13 cellular contexts compared by ENCODE assay signal in the genomic region with DNA sequence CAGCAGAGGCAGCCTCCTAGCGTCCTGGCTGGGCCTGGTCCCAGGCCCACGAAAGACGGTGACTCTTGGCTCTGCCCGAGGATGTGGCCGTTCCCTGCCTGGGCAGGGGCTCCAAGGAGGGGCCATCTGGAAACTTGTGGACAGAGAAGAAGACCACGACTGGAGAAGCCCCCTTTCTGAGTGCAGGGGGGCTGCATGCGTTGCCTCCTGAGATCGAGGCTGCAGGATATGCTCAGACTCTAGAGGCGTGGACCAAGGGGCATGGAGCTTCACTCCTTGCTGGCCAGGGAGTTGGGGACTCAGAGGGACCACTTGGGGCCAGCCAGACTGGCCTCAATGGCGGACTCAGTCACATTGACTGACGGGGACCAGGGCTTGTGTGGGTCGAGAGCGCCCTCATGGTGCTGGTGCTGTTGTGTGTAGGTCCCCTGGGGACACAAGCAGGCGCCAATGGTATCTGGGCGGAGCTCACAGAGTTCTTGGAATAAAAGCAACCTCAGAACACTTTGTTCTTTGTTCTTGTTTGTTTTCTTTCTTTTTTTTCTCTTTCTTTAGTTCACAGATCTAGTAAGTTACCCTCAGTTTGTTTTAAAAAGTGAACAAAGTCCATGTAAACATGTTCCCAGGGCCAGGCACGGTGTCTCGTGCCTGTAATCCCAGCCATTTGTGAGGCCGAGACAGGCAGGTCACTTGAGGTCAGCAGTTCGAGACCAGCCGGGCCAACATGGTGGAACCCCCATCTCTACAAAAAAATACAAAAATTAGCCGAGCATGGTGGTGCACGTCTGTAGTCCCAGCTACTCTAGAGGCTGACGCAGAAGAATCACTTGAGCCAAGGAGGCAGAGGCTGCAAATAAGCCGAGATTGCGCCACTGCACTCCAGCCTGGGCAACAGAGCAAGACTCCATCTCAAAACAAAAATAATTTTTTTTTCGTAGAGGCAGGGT. TPM values are rescaled to one million over a fixed set of nuclear protein-coding genes. Genes with fewer than 3 reads are reported as not detected.
DNase-seq lines count a peak whose midpoint lies in the region; ATAC-seq and TF ChIP-seq lines count a peak whose summit lies in the region.
"Had no signal": no experiment of that assay in that cellular context is flagged by ENCODE, and none has a peak within 500 bp of the region (broad histone marks: within the 10 kb centered on the region; RNA-seq: fewer than 3 reads in every experiment).

No MANE protein-coding gene starts in this region.

- no peaks in the 10 kb centered on the region for H3K27me3 Mint-ChIP-seq in natural killer cell treated with Interleukin-12 subunit alpha and Interleukin-12 subunit beta and Interleukin-15 and Interleukin-18, amount 100 ng/mL, for 72 hours
- no peaks in the 10 kb centered on the region for H3K27me3 Mint-ChIP-seq in activated T-helper 2 cell treated with anti-CD3 and anti-CD28 coated beads, Interferon-gamma antibody, Interleukin-2, Interleukin-4, amounts not matched to agents 10 μg/mL and 5 μg/mL and 100 μg/mL, durations not matched to agents 14 hours and 24 hours and 36 hours (ENCODE audit: low read depth)
- H3K27me3 Mint-ChIP-seq: activated naive CD8-positive, alpha-beta T cell treated with anti-CD3 and anti-CD28 coated beads for 36 hours had no signal

- H3K4me3 Mint-ChIP-seq in natural killer cell treated with Interleukin-12 subunit alpha and Interleukin-12 subunit beta and Interleukin-15 and Interleukin-18, amount 100 ng/mL, for 72 hours = no peak overlapping the region
- no peak overlapping the region for H3K4me3 Mint-ChIP-seq in activated T-helper 2 cell treated with anti-CD3 and anti-CD28 coated beads, Interferon-gamma antibody, Interleukin-2, Interleukin-4, amounts not matched to agents 10 μg/mL and 5 μg/mL and 100 μg/mL, durations not matched to agents 14 hours and 24 hours and 36 hours (ENCODE audit: low read depth)
- H3K4me3 Mint-ChIP-seq: activated naive CD8-positive, alpha-beta T cell treated with anti-CD3 and anti-CD28 coated beads for 36 hours; nephron progenitor cell had no signal

- 42 to 58% methylated on average over 17 to 26 of the region's 26 CpGs for WGBS in body of pancreas, 2 donors
- WGBS in stomach, 5 donors = 56 to 69% (median 60%) methylated on average over 23 to 26 of the region's 26 CpGs

- no peaks in the 10 kb centered on the region for H3K4me1 Mint-ChIP-seq in natural killer cell treated with Interleukin-12 subunit alpha and Interleukin-12 subunit beta and Interleukin-15 and Interleukin-18, amount 100 ng/mL, for 72 hours (ENCODE audit: low read depth in 2 of 2)
- H3K4me1 Mint-ChIP-seq in activated T-helper 2 cell treated with anti-CD3 and anti-CD28 coated beads, Interferon-gamma antibody, Interleukin-2, Interleukin-4, amounts not matched to agents 10 μg/mL and 5 μg/mL and 100 μg/mL, durations not matched to agents 14 hours and 24 hours and 36 hours (ENCODE audit: low read depth) = peaks cover 4% of the 10 kb centered on the region

- H3K36me3 Mint-ChIP-seq in natural killer cell treated with Interleukin-12 subunit alpha and Interleukin-12 subunit beta and Interleukin-15 and Interleukin-18, amount 100 ng/mL, for 72 hours = no peaks in the 10 kb centered on the region
- H3K36me3 Mint-ChIP-seq in activated T-helper 2 cell treated with anti-CD3 and anti-CD28 coated beads, Interferon-gamma antibody, Interleukin-2, Interleukin-4, amounts not matched to agents 10 μg/mL and 5 μg/mL and 100 μg/mL, durations not matched to agents 14 hours and 24 hours and 36 hours (ENCODE audit: low read depth) = peaks cover 4% of the 10 kb centered on the region

- H3K27me3 ChIP-seq in H7 (ENCODE audit: control insufficient read depth, insufficient read depth, low read length) = no peaks in the 10 kb centered on the region
- H3K27me3 ChIP-seq in body of pancreas = no peaks in the 10 kb centered on the region
- H3K27me3 ChIP-seq in stomach = no peaks in the 10 kb centered on the region

- ATAC-seq in body of pancreas (peak; percentile 96), GM21526 (IDR thresholded peaks at IDR 0.05; ENCODE audit: low FRiP score, unreplicated experiment) (no peak)
- ATAC-seq in natural killer cell treated with Interleukin-12 subunit alpha and Interleukin-12 subunit beta and Interleukin-15 and Interleukin-18, amount 100 ng/mL, for 72 hours = no peak

- H3K36me3 ChIP-seq in H7 (replicated peaks; ENCODE audit: control insufficient read depth, insufficient read depth, low read length) = peaks cover 2% of the 10 kb centered on the region; the same call in 1 of the 2 replicates
- no peaks in the 10 kb centered on the region for H3K36me3 ChIP-seq in body of pancreas (replicated peaks in 1 of 2; ENCODE audit: insufficient read depth in 1 of 2, low read depth in 2 of 2)
- H3K36me3 ChIP-seq in stomach = peaks cover 0 to 68% (median 40%) of the 10 kb centered on the region in 4 donors

- intact Hi-C loops in body of pancreas (cut with DNase I) = no loop called here
- intact Hi-C loops in stomach (cut with DNase I; ENCODE audit: low total_unique reads) = no loop called here
- intact Hi-C loops in activated T-helper 2 cell treated with anti-CD3 and anti-CD28 coated beads, Interferon-gamma antibody, Interleukin-2, Interleukin-4, amounts not matched to agents 10 μg/mL and 5 μg/mL and 100 μg/mL, durations not matched to agents 14 hours and 24 hours and 36 hours (cut with micrococcal nuclease) = no loop called here

- H3K9me3 ChIP-seq in body of pancreas (no peaks in the 10 kb centered on the region), stomach (no peaks in the 10 kb centered on the region)

- TF ChIP-seq POLR2A in body of pancreas (IDR thresholded peaks at IDR 0.05) = peak in 1 of 3 donors; percentile 11
- no peak for TF ChIP-seq POLR2A in stomach (IDR thresholded peaks at IDR 0.05)

- H3K4me1 ChIP-seq in body of pancreas (peaks cover 56% of the 10 kb centered on the region), stomach (peaks cover 11 to 41% (median 32%) of the 10 kb centered on the region in 4 donors)

- no peaks in the 10 kb centered on the region for H3K9me3 Mint-ChIP-seq in natural killer cell treated with Interleukin-12 subunit alpha and Interleukin-12 subunit beta and Interleukin-15 and Interleukin-18, amount 100 ng/mL, for 72 hours
- no peaks in the 10 kb centered on the region for H3K9me3 Mint-ChIP-seq in activated T-helper 2 cell treated with anti-CD3 and anti-CD28 coated beads, Interferon-gamma antibody, Interleukin-2, Interleukin-4, amounts not matched to agents 10 μg/mL and 5 μg/mL and 100 μg/mL, durations not matched to agents 14 hours and 24 hours and 36 hours
- H3K9me3 Mint-ChIP-seq: activated naive CD8-positive, alpha-beta T cell treated with anti-CD3 and anti-CD28 coated beads for 36 hours had no signal

- no peak overlapping the region for H3K27ac Mint-ChIP-seq in natural killer cell treated with Interleukin-12 subunit alpha and Interleukin-12 subunit beta and Interleukin-15 and Interleukin-18, amount 100 ng/mL, for 72 hours
- H3K27ac Mint-ChIP-seq in activated T-helper 2 cell treated with anti-CD3 and anti-CD28 coated beads, Interferon-gamma antibody, Interleukin-2, Interleukin-4, amounts not matched to agents 10 μg/mL and 5 μg/mL and 100 μg/mL, durations not matched to agents 14 hours and 24 hours and 36 hours = no peak overlapping the region
- H3K27ac Mint-ChIP-seq: activated naive CD8-positive, alpha-beta T cell treated with anti-CD3 and anti-CD28 coated beads for 36 hours; nephron progenitor cell had no signal

- TF ChIP-seq CTCF in body of pancreas (IDR thresholded peaks at IDR 0.05) = peak in 5 of 7 experiments; percentile 18 to 73 (median 63)
- peak in 2 of 7 experiments; percentile 26 to 70 for TF ChIP-seq CTCF in stomach (IDR thresholded peaks at IDR 0.05)

- peak overlapping the region; percentile 50 to 79 (median 78) for H3K27ac ChIP-seq in body of pancreas
- peak overlapping the region; percentile 74 to 85 (median 80) for H3K27ac ChIP-seq in stomach
- H3K27ac ChIP-seq: HL-60 had no signal

- H3K4me3 ChIP-seq in H7 (ENCODE audit: insufficient read depth, low read depth, low read length) = no peak overlapping the region
- H3K4me3 ChIP-seq in body of pancreas = no peak overlapping the region
- H3K4me3 ChIP-seq in stomach = no peak overlapping the region

- TF ChIP-seq EP300 in stomach (IDR thresholded peaks at IDR 0.05) = no peak

- DNase-seq in H7 (peak; percentile 58), body of pancreas (peak; percentile 89 to 95 (median 93)), iPS-NIHi7 (ENCODE audit: extremely low spot score) (peak; percentile 34), stomach (peak; percentile 92), KG1 (lab: John Stamatoyannopoulos, UW) (no peak)
- DNase-seq in natural killer cell treated with Interleukin-12 subunit alpha and Interleukin-12 subunit beta and Interleukin-15 and Interleukin-18, amount 100 ng/mL, for 72 hours (ENCODE audit: low spot score) = no peak
- no peak for DNase-seq in activated T-helper 2 cell treated with anti-CD3 and anti-CD28 coated beads, Interferon-gamma antibody, Interleukin-2, Interleukin-4, amounts not matched to agents 10 μg/mL and 5 μg/mL and 100 μg/mL, durations not matched to agents 14 hours and 24 hours and 36 hours (ENCODE audit: low spot score)
- DNase-seq: activated naive CD8-positive, alpha-beta T cell treated with anti-CD3 and anti-CD28 coated beads for 36 hours; NCI-H524; nephron progenitor cell; SHP77 treated with DMSO at 0.1 percent for 48 hours had no signal

RNA-seq across cellular contexts. Expression of gene ANGPTL4, which starts 10.2 kb away (rescaled TPM):
- 13.2 and 17.1 TPM in 2 replicates for total RNA-seq in H7 (2014; rRNA removed; shearing (Covaris generic))
- total RNA-seq in body of pancreas (100 to 1,000 TPM in 1 of 2 donors, 10 to 100 TPM in 1; 68.7 to 110 TPM), stomach (100 to 1,000 TPM in 1 of 5 donors, 10 to 100 TPM in 2, 1 to 10 TPM in 2; 4.8 to 276 (median 19.8) TPM)
- 10 to 100 TPM in 2 of 3 donors, 1 to 10 TPM in 1; 4.1 to 62.9 (median 22.9) TPM for polyA plus RNA-seq in stomach
- total RNA-seq in natural killer cell treated with Interleukin-12 subunit alpha and Interleukin-12 subunit beta and Interleukin-15 and Interleukin-18, amount 100 ng/mL, for 72 hours = 1 to 10 TPM in 1 of 2 donors, not detected in 1; 1.8 TPM
- 7.1 and 7.4 TPM in 2 replicates for total RNA-seq in activated T-helper 2 cell treated with anti-CD3 and anti-CD28 coated beads, Interferon-gamma antibody, Interleukin-2, Interleukin-4, amounts not matched to agents 10 μg/mL and 5 μg/mL and 100 μg/mL, durations not matched to agents 14 hours and 24 hours and 36 hours

RNA-seq across cellular contexts. Expression of gene RAB11B, which starts 16.0 kb away (rescaled TPM):
- 16.9 and 31.4 TPM in 2 replicates for total RNA-seq in H7 (2014; rRNA removed; shearing (Covaris generic))
- total RNA-seq in body of pancreas (10 to 100 TPM; 47.7 to 50.4 TPM), stomach (100 to 1,000 TPM in 2 of 5 donors, 10 to 100 TPM in 3; 47.7 to 108 (median 79.9) TPM)
- 100 to 1,000 TPM in 1 of 3 donors, 10 to 100 TPM in 2; 57.5 to 116 (median 78.8) TPM for polyA plus RNA-seq in stomach
- total RNA-seq in natural killer cell treated with Interleukin-12 subunit alpha and Interleukin-12 subunit beta and Interleukin-15 and Interleukin-18, amount 100 ng/mL, for 72 hours = 100 to 1,000 TPM; 102 to 105 TPM
- 85.9 and 86.1 TPM in 2 replicates for total RNA-seq in activated T-helper 2 cell treated with anti-CD3 and anti-CD28 coated beads, Interferon-gamma antibody, Interleukin-2, Interleukin-4, amounts not matched to agents 10 μg/mL and 5 μg/mL and 100 μg/mL, durations not matched to agents 14 hours and 24 hours and 36 hours

RNA-seq across cellular contexts. Expression of gene KANK3, which starts 31.1 kb away (rescaled TPM):
- 1.2 and 7.3 TPM in 2 replicates for total RNA-seq in H7 (2014; rRNA removed; shearing (Covaris generic))
- total RNA-seq in body of pancreas (10 to 100 TPM in 1 of 2 donors, 1 to 10 TPM in 1; 9.1 to 25.7 TPM), stomach (10 to 100 TPM in 2 of 5 donors, 1 to 10 TPM in 2, not detected in 1; 4.4 to 72.4 (median 8.8) TPM)
- polyA plus RNA-seq in stomach = 10 to 100 TPM in 1 of 3 donors, 1 to 10 TPM in 2; 4.8 to 10.7 (median 7.1) TPM
- total RNA-seq in natural killer cell treated with Interleukin-12 subunit alpha and Interleukin-12 subunit beta and Interleukin-15 and Interleukin-18, amount 100 ng/mL, for 72 hours = 1 to 10 TPM; 1.5 to 4.4 TPM
- total RNA-seq in activated T-helper 2 cell treated with anti-CD3 and anti-CD28 coated beads, Interferon-gamma antibody, Interleukin-2, Interleukin-4, amounts not matched to agents 10 μg/mL and 5 μg/mL and 100 μg/mL, durations not matched to agents 14 hours and 24 hours and 36 hours = 0.89 and 1.7 TPM in 2 replicates

RNA-seq across cellular contexts. Expression of gene MARCHF2, which starts 39.0 kb away (rescaled TPM):
- 44.4 and 47.8 TPM in 2 replicates for total RNA-seq in H7 (2014; rRNA removed; shearing (Covaris generic))
- total RNA-seq in body of pancreas (10 to 100 TPM; 32.9 to 35.9 TPM), stomach (10 to 100 TPM; 24.3 to 98.2 (median 33.4) TPM)
- polyA plus RNA-seq in stomach = 10 to 100 TPM; 23.5 to 43.4 (median 38.2) TPM
- total RNA-seq in natural killer cell treated with Interleukin-12 subunit alpha and Interleukin-12 subunit beta and Interleukin-15 and Interleukin-18, amount 100 ng/mL, for 72 hours = 10 to 100 TPM; 13.7 to 17.0 TPM
- 10.2 and 13.0 TPM in 2 replicates for total RNA-seq in activated T-helper 2 cell treated with anti-CD3 and anti-CD28 coated beads, Interferon-gamma antibody, Interleukin-2, Interleukin-4, amounts not matched to agents 10 μg/mL and 5 μg/mL and 100 μg/mL, durations not matched to agents 14 hours and 24 hours and 36 hours

RNA-seq across cellular contexts. Expression of gene RPS28, which starts 52.8 kb away (rescaled TPM):
- total RNA-seq in H7 (2014; rRNA removed; shearing (Covaris generic)) = 512 and 545 TPM in 2 replicates
- 100 to 1,000 TPM; 322 to 334 TPM for total RNA-seq in body of pancreas
- 1,000 to 10,000 TPM in 2 of 5 donors, 100 to 1,000 TPM in 3; 335 to 2,088 (median 520) TPM for total RNA-seq in stomach
- 1,000 to 10,000 TPM in 1 of 3 donors, 100 to 1,000 TPM in 2; 778 to 1,474 (median 861) TPM for polyA plus RNA-seq in stomach
- 1,000 to 10,000 TPM; 1,268 to 1,635 TPM for total RNA-seq in natural killer cell treated with Interleukin-12 subunit alpha and Interleukin-12 subunit beta and Interleukin-15 and Interleukin-18, amount 100 ng/mL, for 72 hours
- 1,945 and 1,967 TPM in 2 replicates for total RNA-seq in activated T-helper 2 cell treated with anti-CD3 and anti-CD28 coated beads, Interferon-gamma antibody, Interleukin-2, Interleukin-4, amounts not matched to agents 10 μg/mL and 5 μg/mL and 100 μg/mL, durations not matched to agents 14 hours and 24 hours and 36 hours

Comparison
In these comparisons a context has a peak if more than half of its experiments do, and no peak if none do; other contexts are left out.
1. DNase-seq: peak in H7 (single experiment), body of pancreas (4 of 4), iPS-NIHi7 (single experiment) and stomach (single experiment); none in natural killer cell treated with Interleukin-12 subunit alpha and Interleukin-12 subunit beta and Interleukin-15 and Interleukin-18, amount 100 ng/mL, for 72 hours (single experiment), activated T-helper 2 cell treated with anti-CD3 and anti-CD28 coated beads, Interferon-gamma antibody, Interleukin-2, Interleukin-4, amounts not matched to agents 10 μg/mL and 5 μg/mL and 100 μg/mL, durations not matched to agents 14 hours and 24 hours and 36 hours (single experiment) and KG1 (single experiment).